Comparison of ENCODE assay signal across 28 cellular contexts in genomic region chr6:148143771-148144170, GRCh38.
"Had no signal": no experiment of that assay in that cellular context is flagged by ENCODE, and none has a peak within 500 bp of the region (broad histone marks: within the 10 kb centered on the region; RNA-seq: fewer than 3 reads in every experiment).

No MANE protein-coding gene starts in this region.

- H3K4me3 Mint-ChIP-seq: stimulated activated effector memory CD8-positive, alpha-beta T cell treated with anti-CD3 and anti-CD28 coated beads, Interleukin-12 subunit alpha, Interleukin-12 subunit beta, amount 100 ng/mL, for 72 hours; stimulated activated memory B cell treated with anti-CD40 and anti-IgM and Interleukin-4, amounts not matched to agents 10 μg/mL and 1 μg/mL and 100 μg/mL, for 72 hours; stimulated activated naive B cell treated with anti-CD40 and anti-IgM and Interleukin-4, amounts not matched to agents 10 μg/mL and 1 μg/mL and 100 μg/mL, for 72 hours; stimulated activated naive CD8-positive, alpha-beta T cell treated with anti-CD3 and anti-CD28 coated beads, Interleukin-15, amount 100 ng/mL, for 72 hours; stimulated activated naive CD8-positive, alpha-beta T cell treated with anti-CD3 and anti-CD28 coated beads, Interleukin-15, Interleukin-2, amounts not matched to agents 100 ng/mL and 50 ng/mL, for 24 hours; type B pancreatic cell had no signal

- H3K27me3 ChIP-seq: stomach, testis, thyroid gland, tibial artery, tibial nerve, transverse colon, upper lobe of left lung, upper lobe of right lung, uterus, vagina had no signal

- H3K27me3 Mint-ChIP-seq: type B pancreatic cell had no signal

- H3K9me3 ChIP-seq: stomach, suprapubic skin, testis, thoracic aorta, thyroid gland, tibial artery, tibial nerve, transverse colon, upper lobe of left lung, upper lobe of right lung, uterus, vagina had no signal

- H3K4me3 ChIP-seq: stomach, suprapubic skin, testis, thoracic aorta, thyroid gland, tibial artery, tibial nerve, transverse colon, upper lobe of left lung, upper lobe of right lung, uterus, vagina had no signal

- H3K27ac Mint-ChIP-seq: stimulated activated effector memory CD8-positive, alpha-beta T cell treated with anti-CD3 and anti-CD28 coated beads, Interleukin-12 subunit alpha, Interleukin-12 subunit beta, amount 100 ng/mL, for 72 hours; stimulated activated memory B cell treated with anti-CD40 and anti-IgM and Interleukin-4, amounts not matched to agents 10 μg/mL and 1 μg/mL and 100 μg/mL, for 72 hours; stimulated activated naive B cell treated with anti-CD40 and anti-IgM and Interleukin-4, amounts not matched to agents 10 μg/mL and 1 μg/mL and 100 μg/mL, for 72 hours; stimulated activated naive CD8-positive, alpha-beta T cell treated with anti-CD3 and anti-CD28 coated beads, Interleukin-15, amount 100 ng/mL, for 72 hours; stimulated activated naive CD8-positive, alpha-beta T cell treated with anti-CD3 and anti-CD28 coated beads, Interleukin-15, Interleukin-2, amounts not matched to agents 100 ng/mL and 50 ng/mL, for 24 hours; type B pancreatic cell had no signal

- H3K27ac ChIP-seq: stomach, suprapubic skin, testis, thoracic aorta, thyroid gland, tibial artery, tibial nerve, transverse colon, upper lobe of left lung, upper lobe of right lung, uterus, vagina had no signal

- H3K4me1 ChIP-seq: stomach, suprapubic skin, testis, tibial artery, tibial nerve, transverse colon, upper lobe of left lung, upper lobe of right lung, uterus, vagina had no signal

- H3K36me3 Mint-ChIP-seq: stimulated activated effector memory CD8-positive, alpha-beta T cell treated with anti-CD3 and anti-CD28 coated beads, Interleukin-12 subunit alpha, Interleukin-12 subunit beta, amount 100 ng/mL, for 72 hours; stimulated activated memory B cell treated with anti-CD40 and anti-IgM and Interleukin-4, amounts not matched to agents 10 μg/mL and 1 μg/mL and 100 μg/mL, for 72 hours; stimulated activated naive B cell treated with anti-CD40 and anti-IgM and Interleukin-4, amounts not matched to agents 10 μg/mL and 1 μg/mL and 100 μg/mL, for 72 hours; type B pancreatic cell had no signal

- DNase-seq: stimulated activated CD4-positive, alpha-beta T cell treated with anti-CD3 and anti-CD28 coated beads, Interleukin-2, amount 100 ng/mL, for 48 hours; stimulated activated CD4-positive, alpha-beta T cell treated with anti-CD3 and anti-CD28 coated beads, Interleukin-4, amount 100 ng/mL, for 1 hour; stimulated activated CD4-positive, alpha-beta T cell treated with anti-CD3 and anti-CD28 coated beads, Interleukin-4, amount 100 ng/mL, for 24 hours; stimulated activated CD4-positive, alpha-beta T cell treated with anti-CD3 and anti-CD28 coated beads, Interleukin-4, amount 100 ng/mL, for 4 hours; stimulated activated CD8-positive, alpha-beta memory T cell treated with anti-CD3 and anti-CD28 coated beads, Interleukin-4, amount 100 ng/mL, for 48 hours; stimulated activated naive B cell treated with anti-CD40 and anti-IgM and Interleukin-4, amounts not matched to agents 10 μg/mL and 1 μg/mL and 100 μg/mL, for 72 hours; stimulated activated naive CD4-positive, alpha-beta T cell; stimulated activated naive CD4-positive, alpha-beta T cell treated with Interleukin-2 at 50 U/mL for 16 hours; stimulated activated naive CD8-positive, alpha-beta T cell treated with anti-CD3 and anti-CD28 coated beads, Interleukin-15, amount 100 ng/mL, for 72 hours; stimulated activated naive CD8-positive, alpha-beta T cell treated with anti-CD3 and anti-CD28 coated beads, Interleukin-15, Interleukin-2, amounts not matched to agents 100 U/mL and 50 U/mL, for 24 hours; stomach; substantia nigra; testis; thyroid gland; tibial artery; transverse colon; trophoblast cell; upper lobe of left lung; upper lobe of right lung; uterus had no signal

- H3K9me3 Mint-ChIP-seq: stimulated activated effector memory CD8-positive, alpha-beta T cell treated with anti-CD3 and anti-CD28 coated beads, Interleukin-12 subunit alpha, Interleukin-12 subunit beta, amount 100 ng/mL, for 72 hours; stimulated activated naive B cell treated with anti-CD40 and anti-IgM and Interleukin-4, amounts not matched to agents 10 μg/mL and 1 μg/mL and 100 μg/mL, for 72 hours; stimulated activated naive CD8-positive, alpha-beta T cell treated with anti-CD3 and anti-CD28 coated beads, Interleukin-15, amount 100 ng/mL, for 72 hours; stimulated activated naive CD8-positive, alpha-beta T cell treated with anti-CD3 and anti-CD28 coated beads, Interleukin-15, Interleukin-2, amounts not matched to agents 100 ng/mL and 50 ng/mL, for 24 hours had no signal

- H3K36me3 ChIP-seq: stomach, suprapubic skin, thoracic aorta, thyroid gland, tibial artery, tibial nerve, transverse colon, upper lobe of left lung, upper lobe of right lung, uterus, vagina had no signal
